Comparison of ENCODE assay signal across 36 cellular contexts in the genomic region with DNA sequence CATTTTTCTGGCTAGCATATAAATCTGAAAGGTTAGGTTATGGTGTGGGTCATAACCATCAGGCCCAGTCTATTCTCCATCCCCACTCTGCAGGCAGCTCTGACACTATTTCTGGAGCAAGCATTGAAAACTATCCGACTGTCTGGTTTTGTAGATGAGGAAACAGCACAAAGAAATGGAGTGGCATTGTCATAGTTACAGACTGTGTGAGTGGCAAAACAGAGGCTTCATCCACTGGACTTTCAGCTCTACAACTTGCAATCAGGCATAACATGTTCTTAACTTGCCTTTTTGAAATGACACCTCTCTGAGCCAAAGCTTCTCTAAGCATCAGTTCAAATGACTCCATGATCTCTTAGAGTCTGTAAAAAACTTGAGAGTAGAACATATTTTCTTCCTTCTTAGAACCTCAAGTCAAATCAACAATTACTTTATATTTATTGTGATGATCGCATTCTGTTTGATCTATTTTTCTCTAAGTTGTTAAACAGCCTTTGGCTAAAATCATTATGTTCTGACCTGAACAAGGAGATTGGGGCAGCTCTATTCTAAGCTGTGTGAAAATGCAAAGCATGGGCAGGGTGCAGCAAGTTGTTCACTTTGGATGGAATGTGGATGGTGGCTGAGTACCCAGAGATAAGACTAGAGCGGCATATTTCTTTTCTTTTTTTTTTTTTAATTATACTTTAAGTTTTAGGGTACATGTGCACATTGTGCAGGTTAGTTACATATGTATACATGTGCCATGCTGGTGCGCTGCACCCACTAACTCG.
"Had no signal": no experiment of that assay in that cellular context is flagged by ENCODE, and none has a peak within 500 bp of the region (broad histone marks: within the 10 kb centered on the region; RNA-seq: fewer than 3 reads in every experiment).

No MANE protein-coding gene starts in this region.

- DNase-seq: activated CD4-positive, alpha-beta T cell treated with anti-CD3 and anti-CD28 coated beads for 48 hours; activated CD4-positive, alpha-beta T cell treated with anti-CD3 and anti-CD28 coated beads, Interleukin-2, amount 50 U/mL, for 48 hours; activated CD8-positive, alpha-beta memory T cell treated with anti-CD3 and anti-CD28 coated beads for 24 hours; activated effector memory CD4-positive, alpha-beta T cell treated with anti-CD3 and anti-CD28 coated beads, Interleukin-2, amount 50 U/mL, for 16 hours; activated naive CD4-positive, alpha-beta T cell treated with anti-CD3 and anti-CD28 coated beads for 36 hours; activated naive CD8-positive, alpha-beta T cell treated with anti-CD3 and anti-CD28 coated beads for 36 hours; adrenal gland; aorta; body of pancreas; dermis blood vessel endothelial cell; effector CD8-positive, alpha-beta T cell; gastrocnemius medialis; glutamatergic neuron; hypothalamus; immature natural killer cell; kidney; left colon; midbrain; naive thymus-derived CD4-positive, alpha-beta T cell; ovary; retina; stimulated activated CD4-positive, alpha-beta T cell treated with anti-CD3 and anti-CD28 coated beads, Interleukin-12 subunit alpha, Interleukin-12 subunit beta, amount 100 ng/mL, for 4 hours; stimulated activated CD4-positive, alpha-beta T cell treated with anti-CD3 and anti-CD28 coated beads, Interleukin-4, amount 100 ng/mL, for 24 hours; stimulated activated naive CD8-positive, alpha-beta T cell treated with anti-CD3 and anti-CD28 coated beads, Interleukin-15, amount 100 ng/mL, for 72 hours; substantia nigra; thyroid gland; upper lobe of left lung; WERI-Rb-1 had no signal

- H3K4me3 Mint-ChIP-seq: activated naive CD4-positive, alpha-beta T cell treated with anti-CD3 and anti-CD28 coated beads for 36 hours; activated naive CD8-positive, alpha-beta T cell treated with anti-CD3 and anti-CD28 coated beads for 36 hours; immature natural killer cell; memory B cell; naive thymus-derived CD4-positive, alpha-beta T cell; stimulated activated effector memory CD8-positive, alpha-beta T cell treated with anti-CD3 and anti-CD28 coated beads, Interleukin-12 subunit alpha, Interleukin-12 subunit beta, amount 100 ng/mL, for 72 hours; stimulated activated naive CD8-positive, alpha-beta T cell treated with anti-CD3 and anti-CD28 coated beads, Interleukin-15, amount 100 ng/mL, for 72 hours had no signal

- H3K27ac Mint-ChIP-seq: activated naive CD4-positive, alpha-beta T cell treated with anti-CD3 and anti-CD28 coated beads for 36 hours; activated naive CD8-positive, alpha-beta T cell treated with anti-CD3 and anti-CD28 coated beads for 36 hours; immature natural killer cell; memory B cell; naive thymus-derived CD4-positive, alpha-beta T cell; stimulated activated effector memory CD8-positive, alpha-beta T cell treated with anti-CD3 and anti-CD28 coated beads, Interleukin-12 subunit alpha, Interleukin-12 subunit beta, amount 100 ng/mL, for 72 hours; stimulated activated naive CD8-positive, alpha-beta T cell treated with anti-CD3 and anti-CD28 coated beads, Interleukin-15, amount 100 ng/mL, for 72 hours had no signal

- H3K27me3 Mint-ChIP-seq: activated naive CD8-positive, alpha-beta T cell treated with anti-CD3 and anti-CD28 coated beads for 36 hours; memory B cell; naive thymus-derived CD4-positive, alpha-beta T cell; stimulated activated naive CD8-positive, alpha-beta T cell treated with anti-CD3 and anti-CD28 coated beads, Interleukin-15, amount 100 ng/mL, for 72 hours had no signal

- H3K4me3 ChIP-seq: adrenal gland, body of pancreas, gastrocnemius medialis, ovary, prostate gland, skin epidermis, thyroid gland, upper lobe of left lung had no signal

- H3K27ac ChIP-seq: adrenal gland, body of pancreas, gastrocnemius medialis, ovary, prostate gland, skin epidermis, thyroid gland, upper lobe of left lung, WERI-Rb-1 had no signal

- H3K9me3 Mint-ChIP-seq: memory B cell; stimulated activated effector memory CD8-positive, alpha-beta T cell treated with anti-CD3 and anti-CD28 coated beads, Interleukin-12 subunit alpha, Interleukin-12 subunit beta, amount 100 ng/mL, for 72 hours had no signal

- H3K27me3 ChIP-seq: adrenal gland, body of pancreas, gastrocnemius medialis, ovary, thyroid gland, upper lobe of left lung had no signal

- ATAC-seq: activated CD4-positive, CD25-positive, alpha-beta regulatory T cell treated with anti-CD3 and anti-CD28 coated beads, Interleukin-2, amount 50 U/mL, for 24 hours; body of pancreas; gastrocnemius medialis; left colon; naive thymus-derived CD4-positive, alpha-beta T cell; sciatic nerve; stimulated activated effector memory CD8-positive, alpha-beta T cell treated with anti-CD3 and anti-CD28 coated beads, Interleukin-12 subunit alpha, Interleukin-12 subunit beta, amount 100 ng/mL, for 72 hours; stimulated activated naive CD8-positive, alpha-beta T cell treated with anti-CD3 and anti-CD28 coated beads, Interleukin-15, amount 100 ng/mL, for 72 hours had no signal

- FAIRE-seq: colon, endometrium, kidney had no signal
